In genomic region chr2:86807462-86808275, GRCh38 we compare ENCODE assay signal across 8 cellular contexts. TPM values are rescaled to one million over a fixed set of nuclear protein-coding genes. Genes with fewer than 3 reads are reported as not detected.
DNase-seq lines count a peak whose midpoint lies in the region; ATAC-seq and TF ChIP-seq lines count a peak whose summit lies in the region.

No MANE protein-coding gene starts in this region.

- DNase-seq in D341Med (ENCODE audit: low spot score) (peak; percentile 70), HAP-1 (ENCODE audit: low spot score in 2 of 2) (peak; percentile 35 to 77), NCI-H510A treated with DMSO at 0.1 percent for 48 hours (lab: John Stamatoyannopoulos, UW) (peak; percentile 12), heart right ventricle (peak in 1 of 2 donors; percentile 33), trophoblast cell (peak; percentile 96 to 98)
- peak; percentile 85 for DNase-seq in activated naive CD8-positive, alpha-beta T cell treated with anti-CD3 and anti-CD28 coated beads, Interleukin-2, amount 10 ng/mL, durations not matched to agents 7 days and 5 days

- no peak overlapping the region for H2BK120ac ChIP-seq in trophoblast cell (ENCODE audit: insufficient read depth, low read length, poor library complexity)

- TF ChIP-seq CTCF in heart right ventricle (IDR thresholded peaks at IDR 0.05), result no peak

- H3K9me3 Mint-ChIP-seq in activated naive CD8-positive, alpha-beta T cell treated with anti-CD3 and anti-CD28 coated beads, Interleukin-2, amount 10 ng/mL, durations not matched to agents 7 days and 5 days, result no peaks in the 10 kb centered on the region

- no peak overlapping the region for H3K23ac ChIP-seq in trophoblast cell (ENCODE audit: low read length)

- H3K4me1 ChIP-seq in HAP-1 (peaks cover 15% of the 10 kb centered on the region), heart right ventricle (peaks cover 2 to 30% (median 19%) of the 10 kb centered on the region in 9 donors), trophoblast cell (ENCODE audit: control insufficient read depth in 1 of 2, insufficient read depth in 2 of 2, low read length in 2 of 2) (peaks cover 5 to 6% of the 10 kb centered on the region in 2 experiments)

- no peak overlapping the region for H3K18ac ChIP-seq in trophoblast cell (ENCODE audit: low read length)

- ATAC-seq in activated naive CD8-positive, alpha-beta T cell treated with anti-CD3 and anti-CD28 coated beads, Interleukin-2, amount 10 ng/mL, durations not matched to agents 7 days and 5 days (ENCODE audit: low read depth), result peak; percentile 43
- peak; percentile 59 to 83 (median 68) for ATAC-seq in heart right ventricle
- no peak for ATAC-seq in HG03097 (IDR thresholded peaks at IDR 0.05; ENCODE audit: low FRiP score, unreplicated experiment)
- no peak for ATAC-seq in HG03175 (IDR thresholded peaks at IDR 0.05; ENCODE audit: unreplicated experiment)

- POLR2A ChIA-PET in activated naive CD8-positive, alpha-beta T cell treated with anti-CD3 and anti-CD28 coated beads, Interleukin-2, amount 10 ng/mL, durations not matched to agents 7 days and 5 days (lab: Charles Lee), result interaction anchor here (0.5 to 10.8 kb wide), 16 partner anchors 11 to 1115 kb away, joined by 3 to 755 read pairs (median 4); partner anchors contain the start of genes CD8A and KDM3A

- H3K27ac ChIP-seq in heart right ventricle (peak overlapping the region in 1 of 10 donors; percentile 67), trophoblast cell (ENCODE audit: low read depth, low read length) (no peak overlapping the region)

- H3K27ac Mint-ChIP-seq in activated naive CD8-positive, alpha-beta T cell treated with anti-CD3 and anti-CD28 coated beads, Interleukin-2, amount 10 ng/mL, durations not matched to agents 7 days and 5 days, result peak overlapping the region; percentile 99

- H3K27me3 ChIP-seq in HAP-1 (ENCODE audit: low read depth), result no peaks in the 10 kb centered on the region
- H3K27me3 ChIP-seq in heart right ventricle, result peaks cover 0 to 52% (median 40%) of the 10 kb centered on the region in 7 donors
- H3K27me3 ChIP-seq in trophoblast cell (ENCODE audit: insufficient read depth, low read length), result no peaks in the 10 kb centered on the region

- H3K36me3 Mint-ChIP-seq in activated naive CD8-positive, alpha-beta T cell treated with anti-CD3 and anti-CD28 coated beads, Interleukin-2, amount 10 ng/mL, durations not matched to agents 7 days and 5 days, result peaks cover 20% of the 10 kb centered on the region

- H3K4me2 ChIP-seq in trophoblast cell (ENCODE audit: low read length), result peak overlapping the region; percentile 72

- H2AFZ ChIP-seq in trophoblast cell (ENCODE audit: insufficient read depth, low read length, poor library complexity), result peak overlapping the region; percentile 61

- no peak overlapping the region for H4K91ac ChIP-seq in trophoblast cell (ENCODE audit: low read depth, low read length)

- H3K36me3 ChIP-seq in HAP-1 (replicated peaks), result no peaks in the 10 kb centered on the region
- no peaks in the 10 kb centered on the region for H3K36me3 ChIP-seq in heart right ventricle
- H3K36me3 ChIP-seq in trophoblast cell (ENCODE audit: control insufficient read depth in 1 of 2, insufficient read depth in 2 of 2, low read length in 2 of 2), result no peaks in the 10 kb centered on the region

- H4K8ac ChIP-seq in trophoblast cell (ENCODE audit: low read depth, low read length), result no peak overlapping the region

- WGBS in heart right ventricle, 2 donors, result 1 to 2% methylated on average over 52 of the region's 52 CpGs
- no CpG with 5 or more reads among the region's 52 CpGs for WGBS in trophoblast cell (ENCODE audit: extremely low coverage, insufficient coverage, insufficient read length)

- no peak overlapping the region for H3K9ac ChIP-seq in trophoblast cell (ENCODE audit: low read length)

- H2BK12ac ChIP-seq in trophoblast cell (ENCODE audit: low read length), result no peak overlapping the region

- H3K79me2 ChIP-seq in trophoblast cell (ENCODE audit: control insufficient read depth, insufficient read depth, low read length, poor library complexity), result no peaks in the 10 kb centered on the region

- H3K27me3 Mint-ChIP-seq in activated naive CD8-positive, alpha-beta T cell treated with anti-CD3 and anti-CD28 coated beads, Interleukin-2, amount 10 ng/mL, durations not matched to agents 7 days and 5 days, result no peaks in the 10 kb centered on the region

- H3K14ac ChIP-seq in trophoblast cell (ENCODE audit: low read length), result no peak overlapping the region

- H4K12ac ChIP-seq in trophoblast cell (ENCODE audit: low read depth, low read length), result no peak overlapping the region

- H3K4me3 ChIP-seq in HAP-1 (peak overlapping the region; percentile 36), heart right ventricle (peak overlapping the region; percentile 26 to 56 (median 52)), trophoblast cell (ENCODE audit: low read depth, low read length) (peak overlapping the region; percentile 68)

- H3K9me3 ChIP-seq in HAP-1, result no peaks in the 10 kb centered on the region
- no peaks in the 10 kb centered on the region for H3K9me3 ChIP-seq in heart right ventricle
- no peaks in the 10 kb centered on the region for H3K9me3 ChIP-seq in trophoblast cell (ENCODE audit: insufficient read depth, low read depth, low read length)

- in situ Hi-C loops in HAP-1 (cut with MboI; ENCODE audit: low sequenced_read_pairs), result no loop called here

- no peaks in the 10 kb centered on the region for H3K79me1 ChIP-seq in trophoblast cell (ENCODE audit: low read length)

- intact Hi-C loops in heart right ventricle (cut with DNase I), result loop anchor here in 1 of 10 donors (5.0 kb wide), 1 partner anchor 40 kb away; no protein-coding TSS in a partner anchor

- no peak overlapping the region for H3K4ac ChIP-seq in trophoblast cell (ENCODE audit: low read depth, low read length)

- H3K4me3 Mint-ChIP-seq in activated naive CD8-positive, alpha-beta T cell treated with anti-CD3 and anti-CD28 coated beads, Interleukin-2, amount 10 ng/mL, durations not matched to agents 7 days and 5 days, result peak overlapping the region; percentile 93

- no peak overlapping the region for H2BK5ac ChIP-seq in trophoblast cell (ENCODE audit: low read depth, low read length, poor library complexity)

- H2AK5ac ChIP-seq in trophoblast cell (ENCODE audit: low read length), result no peak overlapping the region

- peaks cover 50% of the 10 kb centered on the region for H3K4me1 Mint-ChIP-seq in activated naive CD8-positive, alpha-beta T cell treated with anti-CD3 and anti-CD28 coated beads, Interleukin-2, amount 10 ng/mL, durations not matched to agents 7 days and 5 days

RNA-seq across cellular contexts. Expression of gene CD8A, which starts 17.0 kb away (rescaled TPM):
- 100 to 1,000 TPM; 666 to 683 TPM for total RNA-seq in activated naive CD8-positive, alpha-beta T cell treated with anti-CD3 and anti-CD28 coated beads, Interleukin-2, amount 10 ng/mL, durations not matched to agents 7 days and 5 days
- total RNA-seq in heart right ventricle, result 10 to 100 TPM in 1 of 10 donors, under 1 TPM in 8, not detected in 1; 0.19 to 11.8 (median 0.48) TPM
- under 1 TPM; 0.35 to 0.73 TPM for polyA plus RNA-seq in heart right ventricle
- polyA plus RNA-seq in trophoblast cell (2013), result not detected in 2 replicates

RNA-seq across cellular contexts. Expression of gene CD8B, which starts 54.0 kb away (rescaled TPM):
- total RNA-seq in activated naive CD8-positive, alpha-beta T cell treated with anti-CD3 and anti-CD28 coated beads, Interleukin-2, amount 10 ng/mL, durations not matched to agents 7 days and 5 days, result 100 to 1,000 TPM; 475 to 483 TPM
- total RNA-seq in heart right ventricle, result 1 to 10 TPM in 1 of 10 donors, under 1 TPM in 2, not detected in 7; 0.41 to 5.2 (median 0.59) TPM
- under 1 TPM in 1 of 2 donors, not detected in 1; 0.28 TPM for polyA plus RNA-seq in heart right ventricle
- not detected in 2 replicates for polyA plus RNA-seq in trophoblast cell (2013)

Comparison
In these comparisons a context has a peak if more than half of its experiments do, and no peak if none do; other contexts are left out.
1. ATAC-seq: peak in activated naive CD8-positive, alpha-beta T cell treated with anti-CD3 and anti-CD28 coated beads, Interleukin-2, amount 10 ng/mL, durations not matched to agents 7 days and 5 days (single experiment) and heart right ventricle (8 of 8); none in HG03097 (single experiment) and HG03175 (single experiment).
2. RNA of gene CD8A, which starts 17.0 kb away (total RNA-seq): 666 to 683 TPM in activated naive CD8-positive, alpha-beta T cell treated with anti-CD3 and anti-CD28 coated beads, Interleukin-2, amount 10 ng/mL, durations not matched to agents 7 days and 5 days; 0.19 to 11.8 TPM in heart right ventricle; every median in the first group is over 10 times any median in the second.
3. RNA of gene CD8B, which starts 54.0 kb away (total RNA-seq): 475 to 483 TPM in activated naive CD8-positive, alpha-beta T cell treated with anti-CD3 and anti-CD28 coated beads, Interleukin-2, amount 10 ng/mL, durations not matched to agents 7 days and 5 days; 0.41 to 5.2 TPM in heart right ventricle; every median in the first group is over 10 times any median in the second.
4. Peak in every context shown above with its lines, with median percentiles within 50 percentile points of each other: H3K4me3 ChIP-seq.